ENCODE assay signal across 20 cellular contexts in genomic region chr6:101125380-101125971, GRCh38.
"Had no signal": no experiment of that assay in that cellular context is flagged by ENCODE, and none has a peak within 500 bp of the region (broad histone marks: within the 10 kb centered on the region; RNA-seq: fewer than 3 reads in every experiment).

No MANE protein-coding gene starts in this region.

- DNase-seq: activated CD4-positive, alpha-beta T cell treated with anti-CD3 and anti-CD28 coated beads, Interleukin-2, amount 10 ng/mL, durations not matched to agents 24 days and 14 days; activated CD4-positive, CD25-positive, alpha-beta regulatory T cell; activated CD8-positive, alpha-beta T cell treated with anti-CD3 and anti-CD28 coated beads for 36 hours; activated naive CD4-positive, alpha-beta T cell treated with anti-CD3 and anti-CD28 coated beads for 36 hours; activated T-cell treated with anti-CD3 and anti-CD28 coated beads, Interleukin-2, amount 50 U/mL, for 24 hours; anterior cingulate cortex; caudate nucleus; effector memory CD8-positive, alpha-beta T cell; esophagus squamous epithelium; heart right ventricle; immature natural killer cell; kidney glomerular epithelial cell; left ventricle myocardium inferior; mammary epithelial cell; right cardiac atrium; stimulated activated naive CD8-positive, alpha-beta T cell treated with anti-CD3 and anti-CD28 coated beads, Interleukin-15, Interleukin-2, amounts not matched to agents 100 U/mL and 50 U/mL, for 24 hours; tibial artery had no signal

- H3K36me3 ChIP-seq: esophagus squamous epithelium, heart right ventricle, left ventricle myocardium inferior, prostate gland, tibial artery had no signal

- H3K36me3 Mint-ChIP-seq: brain, immature natural killer cell had no signal

- H3K4me3 Mint-ChIP-seq: activated CD4-positive, alpha-beta T cell treated with anti-CD3 and anti-CD28 coated beads, Interleukin-2, amount 10 ng/mL, durations not matched to agents 24 days and 14 days; activated CD8-positive, alpha-beta T cell treated with anti-CD3 and anti-CD28 coated beads for 36 hours; activated naive CD4-positive, alpha-beta T cell treated with anti-CD3 and anti-CD28 coated beads for 36 hours; activated T-cell treated with anti-CD3 and anti-CD28 coated beads, Interleukin-2, amount 50 U/mL, for 24 hours; brain; effector memory CD8-positive, alpha-beta T cell; immature natural killer cell had no signal

- ATAC-seq: activated CD8-positive, alpha-beta T cell treated with anti-CD3 and anti-CD28 coated beads for 36 hours; effector memory CD8-positive, alpha-beta T cell; heart right ventricle; right cardiac atrium; stimulated activated naive CD8-positive, alpha-beta T cell treated with anti-CD3 and anti-CD28 coated beads, Interleukin-15, Interleukin-2, amounts not matched to agents 100 U/mL and 50 U/mL, for 24 hours had no signal

- H3K27ac ChIP-seq: esophagus squamous epithelium, heart right ventricle, left ventricle myocardium inferior, prostate gland, tibial artery had no signal

- H3K9me3 ChIP-seq: esophagus squamous epithelium, prostate gland had no signal

- H3K4me1 ChIP-seq: esophagus squamous epithelium, heart right ventricle, left ventricle myocardium inferior, prostate gland had no signal

- H3K27ac Mint-ChIP-seq: activated CD4-positive, alpha-beta T cell treated with anti-CD3 and anti-CD28 coated beads, Interleukin-2, amount 10 ng/mL, durations not matched to agents 24 days and 14 days; activated CD8-positive, alpha-beta T cell treated with anti-CD3 and anti-CD28 coated beads for 36 hours; activated naive CD4-positive, alpha-beta T cell treated with anti-CD3 and anti-CD28 coated beads for 36 hours; activated T-cell treated with anti-CD3 and anti-CD28 coated beads, Interleukin-2, amount 50 U/mL, for 24 hours; activated T-helper 2 cell treated with anti-CD3 and anti-CD28 coated beads, Interferon-gamma antibody, Interleukin-2, Interleukin-4, amounts not matched to agents 10 μg/mL and 5 μg/mL and 100 μg/mL, durations not matched to agents 14 hours and 24 hours and 36 hours; brain; effector memory CD8-positive, alpha-beta T cell; immature natural killer cell had no signal

- H3K9me3 Mint-ChIP-seq: activated CD4-positive, alpha-beta T cell treated with anti-CD3 and anti-CD28 coated beads, Interleukin-2, amount 10 ng/mL, durations not matched to agents 24 days and 14 days; activated CD8-positive, alpha-beta T cell treated with anti-CD3 and anti-CD28 coated beads for 36 hours; activated naive CD4-positive, alpha-beta T cell treated with anti-CD3 and anti-CD28 coated beads for 36 hours; activated T-cell treated with anti-CD3 and anti-CD28 coated beads, Interleukin-2, amount 50 U/mL, for 24 hours; activated T-helper 2 cell treated with anti-CD3 and anti-CD28 coated beads, Interferon-gamma antibody, Interleukin-2, Interleukin-4, amounts not matched to agents 10 μg/mL and 5 μg/mL and 100 μg/mL, durations not matched to agents 14 hours and 24 hours and 36 hours; brain had no signal

- H3K27me3 ChIP-seq: esophagus squamous epithelium, heart right ventricle, tibial artery had no signal

- H3K27me3 Mint-ChIP-seq: activated CD4-positive, alpha-beta T cell treated with anti-CD3 and anti-CD28 coated beads, Interleukin-2, amount 10 ng/mL, durations not matched to agents 24 days and 14 days; activated CD8-positive, alpha-beta T cell treated with anti-CD3 and anti-CD28 coated beads for 36 hours; activated T-cell treated with anti-CD3 and anti-CD28 coated beads, Interleukin-2, amount 50 U/mL, for 24 hours; brain; effector memory CD8-positive, alpha-beta T cell had no signal

- H3K4me3 ChIP-seq: esophagus squamous epithelium, heart right ventricle, left ventricle myocardium inferior, prostate gland, tibial artery had no signal

- H3K4me1 Mint-ChIP-seq: activated CD4-positive, alpha-beta T cell treated with anti-CD3 and anti-CD28 coated beads, Interleukin-2, amount 10 ng/mL, durations not matched to agents 24 days and 14 days; immature natural killer cell had no signal
